Comparison of ENCODE assay signal across 11 cellular contexts in the genomic region with DNA sequence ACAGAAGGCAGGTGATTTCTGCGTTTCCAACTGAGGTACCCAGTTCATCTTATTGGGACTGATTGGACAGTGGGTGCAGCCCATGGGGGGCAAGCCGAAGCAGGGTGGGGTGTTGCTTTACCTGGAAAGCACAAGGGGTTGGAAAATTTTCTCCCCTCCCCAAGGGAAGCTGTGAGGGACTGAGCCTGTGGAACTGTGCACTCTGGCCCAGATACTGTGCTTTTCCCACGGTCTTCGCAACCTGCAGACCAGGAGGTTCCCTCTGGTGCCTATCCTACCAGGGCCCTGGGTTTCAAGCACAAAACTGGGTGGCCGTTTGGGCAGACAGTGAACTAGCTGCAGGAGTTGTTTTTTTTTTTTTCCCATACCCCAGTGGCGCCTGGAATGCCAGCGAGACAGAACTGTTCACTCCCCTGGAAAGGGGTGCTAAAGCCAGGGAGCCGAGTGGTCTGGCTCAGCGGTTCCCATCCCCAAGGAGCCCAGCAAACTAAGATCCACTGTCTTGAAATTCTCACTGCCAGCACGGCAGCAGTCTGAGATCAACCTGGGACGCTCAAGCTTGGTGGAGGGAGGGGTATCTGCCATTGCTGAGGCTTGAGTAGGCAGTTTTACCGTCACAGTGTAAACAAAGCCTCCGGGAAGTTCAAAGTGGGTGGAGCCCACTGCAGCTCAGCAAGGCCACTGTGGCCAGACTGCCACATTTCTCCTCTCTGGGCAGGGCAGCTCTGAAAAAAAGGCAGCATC.
DNase-seq lines count a peak whose midpoint lies in the region; ATAC-seq and TF ChIP-seq lines count a peak whose summit lies in the region.
"Had no signal": no experiment of that assay in that cellular context is flagged by ENCODE, and none has a peak within 500 bp of the region (broad histone marks: within the 10 kb centered on the region; RNA-seq: fewer than 3 reads in every experiment).

No MANE protein-coding gene starts in this region.

- H3K27me3 Mint-ChIP-seq in H9 (ENCODE audit: low read depth) (0 out of 2 replicates have a peak, but pooled peaks cover 1% of the 10 kb centered on the region), progenitor cell of endocrine pancreas (no peaks in the 10 kb centered on the region)

- no peak overlapping the region for H2BK15ac ChIP-seq in H9 (ENCODE audit: low read depth, low read length)

- H3K4ac ChIP-seq in H9 (ENCODE audit: low read depth, low read length) = no peak overlapping the region

- no peak overlapping the region for H2AFZ ChIP-seq in H9 (ENCODE audit: low read length)
- peak overlapping the region; percentile 95 for H2AFZ ChIP-seq in PC-3 (ENCODE audit: low read length)
- no peak overlapping the region for H2AFZ ChIP-seq in fibroblast of lung (ENCODE audit: low read length)

- no peak overlapping the region for H3K23ac ChIP-seq in H9 (ENCODE audit: insufficient read length, low read depth, low read length)

- no peak overlapping the region for H4K91ac ChIP-seq in H9 (ENCODE audit: insufficient read length, low read depth, low read length)

- no peaks in the 10 kb centered on the region for H3K79me2 ChIP-seq in H9 (ENCODE audit: insufficient read depth, low read length)
- H3K79me2 ChIP-seq in PC-3 (ENCODE audit: low read length) = no peaks in the 10 kb centered on the region
- no peaks in the 10 kb centered on the region for H3K79me2 ChIP-seq in fibroblast of lung (ENCODE audit: control insufficient read depth, insufficient read depth, low read length)

- H3K27ac ChIP-seq in H9 (ENCODE audit: insufficient read length, low read depth, low read length) = no peak overlapping the region
- H3K27ac ChIP-seq in PC-3 (ENCODE audit: low read length) = peak overlapping the region; percentile 51
- H3K27ac ChIP-seq in fibroblast of lung (ENCODE audit: insufficient read depth, low read length) = no peak overlapping the region

- H3K36me3 ChIP-seq in PC-3 (ENCODE audit: low read depth, low read length) (no peaks in the 10 kb centered on the region), fibroblast of lung (ENCODE audit: control insufficient read depth, insufficient read depth, low read length) (no peaks in the 10 kb centered on the region)

- no CpG with 5 or more reads among the region's 13 CpGs for WGBS in H9 (ENCODE audit: extremely low coverage, insufficient read length, low lambda C conversion rate)

- ATAC-seq in PC-3 = peak; percentile 99
- no peak for ATAC-seq in GM21619 (IDR thresholded peaks at IDR 0.05; ENCODE audit: unreplicated experiment)
- no peak for ATAC-seq in HG02610 (IDR thresholded peaks at IDR 0.05; ENCODE audit: unreplicated experiment)

- H3K23me2 ChIP-seq in H9 (ENCODE audit: insufficient read length, low read depth, low read length, poor library complexity, severe bottlenecking) = no peaks in the 10 kb centered on the region

- H3K36me3 Mint-ChIP-seq in H9 (ENCODE audit: insufficient read depth in 1 of 3, low read depth in 3 of 3) = peaks cover 0 to 3% (median 2%) of the 10 kb centered on the region in 3 experiments; a peak in 3 of 7 replicates
- no peaks in the 10 kb centered on the region for H3K36me3 Mint-ChIP-seq in progenitor cell of endocrine pancreas (ENCODE audit: insufficient read depth)
- H3K36me3 Mint-ChIP-seq: activated naive CD8-positive, alpha-beta T cell treated with anti-CD3 and anti-CD28 coated beads for 36 hours had no signal

- TF ChIP-seq CTCF in H9 (conservative IDR thresholded peaks at IDR 0.05) (no peak), PC-3 (conservative IDR thresholded peaks at IDR 0.05; ENCODE audit: low read depth, low read length) (no peak), fibroblast of lung (conservative IDR thresholded peaks at IDR 0.05 in 1 of 2, IDR thresholded peaks at IDR 0.05 in 1 of 2; ENCODE audit: low read depth in 1 of 2, low read length in 2 of 2) (no peak), progenitor cell of endocrine pancreas (IDR thresholded peaks at IDR 0.05; ENCODE audit: unreplicated experiment) (no peak), GM20000 (IDR thresholded peaks at IDR 0.05; ENCODE audit: extremely low read depth, missing control alignments) (no peak)

- no peaks in the 10 kb centered on the region for H3K79me1 ChIP-seq in H9 (ENCODE audit: insufficient read depth, low read depth, low read length, poor library complexity, severe bottlenecking)

- BruUV-seq in PC-3 (replicated peaks; lab: Mats Ljungman, UMichigan) = no TSS peak

- 0 out of 2 replicates have a peak, but pooled peaks cover 3% of the 10 kb centered on the region for H3K9me2 ChIP-seq in PC-3 (replicated peaks; ENCODE audit: low read length)

- H3K4me2 ChIP-seq in H9 (ENCODE audit: insufficient read depth, insufficient read length, low read length) (no peak overlapping the region), PC-3 (ENCODE audit: low read length) (peak overlapping the region; percentile 78), fibroblast of lung (ENCODE audit: extremely low read depth, insufficient read depth, low read length) (no peak overlapping the region)

- no peaks in the 10 kb centered on the region for H4K20me1 ChIP-seq in H9 (ENCODE audit: control insufficient read depth, insufficient read depth, insufficient read length)
- H4K20me1 ChIP-seq in PC-3 (ENCODE audit: low read length) = no peaks in the 10 kb centered on the region
- no peaks in the 10 kb centered on the region for H4K20me1 ChIP-seq in fibroblast of lung (ENCODE audit: control insufficient read depth, extremely low read depth, insufficient read depth, low read length)

- H3K4me3 ChIP-seq in PC-3 (ENCODE audit: low read length) (peak overlapping the region; percentile 51), fibroblast of lung (replicated peaks in 1 of 4; ENCODE audit: control extremely low read depth in 1 of 4, insufficient read depth in 1 of 4, low read depth in 3 of 4, low read length in 4 of 4) (no peak overlapping the region)

- H4K8ac ChIP-seq in H9 (replicated peaks; ENCODE audit: insufficient read length, low read depth, low read length) = no peak overlapping the region

- H3K9me3 Mint-ChIP-seq in H9 = no peaks in the 10 kb centered on the region; a peak in 3 of 5 replicates
- peaks cover 20% of the 10 kb centered on the region for H3K9me3 Mint-ChIP-seq in progenitor cell of endocrine pancreas (ENCODE audit: low read depth)
- H3K9me3 Mint-ChIP-seq: activated naive CD8-positive, alpha-beta T cell treated with anti-CD3 and anti-CD28 coated beads for 36 hours had no signal

- H4K5ac ChIP-seq in H9 (ENCODE audit: insufficient read length, low read depth, low read length) = no peak overlapping the region

- no peak overlapping the region for H2BK20ac ChIP-seq in H9 (ENCODE audit: low read depth, low read length, poor library complexity, severe bottlenecking)

- no peaks in the 10 kb centered on the region for H3F3A ChIP-seq in PC-3 (ENCODE audit: low read length, unreplicated experiment)

- H3K4me1 Mint-ChIP-seq in H9 (peaks cover 0 to 5% of the 10 kb centered on the region in 2 experiments; a peak in 1 of 4 replicates), progenitor cell of endocrine pancreas (ENCODE audit: low read depth) (peaks cover 5% of the 10 kb centered on the region)
- H3K4me1 Mint-ChIP-seq: activated naive CD8-positive, alpha-beta T cell treated with anti-CD3 and anti-CD28 coated beads for 36 hours had no signal

- H2BK5ac ChIP-seq in H9 (ENCODE audit: insufficient read length, low read length) = no peak overlapping the region

- H3K9ac ChIP-seq in H9 (ENCODE audit: extremely low read depth, insufficient read length, low read length) (no peak overlapping the region), PC-3 (ENCODE audit: low read length) (peak overlapping the region; percentile 42; the same call in 1 of the 2 replicates), fibroblast of lung (ENCODE audit: insufficient read depth, low read length) (no peak overlapping the region)

- intact Hi-C loops in PC-3 (cut with micrococcal nuclease) = no loop called here

- DNase-seq in H9 (peak; percentile 60), PC-3 (peak; percentile 95), fibroblast of lung (ENCODE audit: low read depth in 2 of 2) (peak; percentile 36 to 44), progenitor cell of endocrine pancreas (ENCODE audit: low spot score, unreplicated experiment) (no peak), GM20000 (ENCODE audit: low spot score) (no peak)
- no peak for DNase-seq in NK-92 treated with Interleukin-12 subunit alpha and Interleukin-12 subunit beta, amount 100 ng/mL, for 24 hours (lab: John Stamatoyannopoulos, UW)
- DNase-seq: activated naive CD8-positive, alpha-beta T cell treated with anti-CD3 and anti-CD28 coated beads for 36 hours; midbrain; NCI-H1436 treated with DMSO at 0.1 percent for 48 hours had no signal

- H3K4me3 Mint-ChIP-seq in H9 = no peak overlapping the region
- peak overlapping the region; percentile 43 for H3K4me3 Mint-ChIP-seq in progenitor cell of endocrine pancreas (ENCODE audit: low read depth)
- H3K4me3 Mint-ChIP-seq: activated naive CD8-positive, alpha-beta T cell treated with anti-CD3 and anti-CD28 coated beads for 36 hours had no signal

- H3K27ac Mint-ChIP-seq in H9 (no peak overlapping the region; a peak in 1 of 7 replicates), progenitor cell of endocrine pancreas (peak overlapping the region; percentile 30)
- H3K27ac Mint-ChIP-seq: activated naive CD8-positive, alpha-beta T cell treated with anti-CD3 and anti-CD28 coated beads for 36 hours had no signal

- H2BK12ac ChIP-seq in H9 (ENCODE audit: insufficient read length, low read depth, low read length) = no peak overlapping the region

- H2BK120ac ChIP-seq in H9 (ENCODE audit: low read depth, low read length, poor library complexity, severe bottlenecking) = no peak overlapping the region

- H3K56ac ChIP-seq in H9 (ENCODE audit: insufficient read length, low read depth, low read length) = no peak overlapping the region

- H3K9me3 ChIP-seq in H9 (ENCODE audit: control insufficient read depth, low read depth, low read length) (no peaks in the 10 kb centered on the region), PC-3 (ENCODE audit: low read length) (no peaks in the 10 kb centered on the region), fibroblast of lung (ENCODE audit: control insufficient read depth, insufficient read depth, low read depth, low read length) (no peaks in the 10 kb centered on the region)

- POLR2A ChIA-PET in PC-3 (lab: Charles Lee; ENCODE audit: unreplicated experiment) = no interaction called here

- no peak overlapping the region for H3K14ac ChIP-seq in H9 (ENCODE audit: insufficient read depth, low read length)

- H3K18ac ChIP-seq in H9 (ENCODE audit: insufficient read length, low read depth, low read length) = no peak overlapping the region

- CTCF ChIA-PET in PC-3 (lab: Charles Lee) = no interaction called here

- no peaks in the 10 kb centered on the region for H3K27me3 ChIP-seq in H9 (ENCODE audit: insufficient read depth, low read length)
- H3K27me3 ChIP-seq in PC-3 (ENCODE audit: low read length) = no peaks in the 10 kb centered on the region
- no peaks in the 10 kb centered on the region for H3K27me3 ChIP-seq in fibroblast of lung (ENCODE audit: control insufficient read depth, insufficient read depth, low read length)

- H3T11ph ChIP-seq in H9 (ENCODE audit: low read length) = no peak overlapping the region

- no peaks in the 10 kb centered on the region for H3K4me1 ChIP-seq in H9 (ENCODE audit: insufficient read depth, low read length)
- H3K4me1 ChIP-seq in PC-3 (ENCODE audit: insufficient read depth, low read length) = peaks cover 11% of the 10 kb centered on the region
- H3K4me1 ChIP-seq in fibroblast of lung (ENCODE audit: control insufficient read depth, extremely low read depth, insufficient read depth, low read length) = no peaks in the 10 kb centered on the region

- H2AK5ac ChIP-seq in H9 (ENCODE audit: insufficient read length, low read length) = no peak overlapping the region

Comparison
In these comparisons a context has a peak if more than half of its experiments do, and no peak if none do; other contexts are left out.
1. DNase-seq: peak in H9 (single experiment), PC-3 (single experiment) and fibroblast of lung (2 of 2); none in progenitor cell of endocrine pancreas (single experiment), GM20000 (single experiment) and NK-92 treated with Interleukin-12 subunit alpha and Interleukin-12 subunit beta, amount 100 ng/mL, for 24 hours (single experiment).